ENCODE assay signal across 9 cellular contexts in the genomic region with DNA sequence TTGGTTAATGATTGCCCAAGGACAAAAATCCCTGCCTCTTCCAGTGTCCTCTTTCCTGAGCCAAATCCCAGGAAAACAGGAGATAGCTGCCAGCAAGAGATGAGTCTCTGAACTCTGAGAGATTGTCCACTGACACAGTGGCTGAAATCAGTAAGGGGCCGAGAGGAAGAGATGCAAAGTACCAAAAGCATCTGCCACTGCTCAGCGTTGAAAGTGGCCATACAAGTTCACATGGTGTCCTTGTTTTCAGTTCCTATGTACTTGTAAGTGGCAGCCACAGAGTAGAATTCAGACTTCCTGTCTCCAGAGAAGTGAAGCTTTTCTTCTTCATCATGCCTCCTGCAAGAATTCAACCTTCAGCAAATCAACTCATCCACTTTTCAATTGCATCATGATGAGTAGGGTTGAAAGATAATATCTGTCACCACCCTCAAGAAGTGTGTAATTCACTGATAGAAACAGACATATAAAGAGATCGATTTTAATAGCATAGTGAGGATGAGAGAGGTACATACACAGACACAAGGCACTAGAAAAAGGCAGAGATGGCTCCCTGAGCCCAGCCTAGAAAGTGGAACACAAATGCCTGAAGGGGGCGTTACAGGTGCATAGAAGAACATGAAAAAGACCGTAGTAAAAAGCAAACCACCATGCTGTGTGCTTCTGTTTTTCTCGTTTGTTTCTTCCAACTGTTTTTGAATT.
DNase-seq lines count a peak whose midpoint lies in the region; ATAC-seq and TF ChIP-seq lines count a peak whose summit lies in the region.
"Had no signal": no experiment of that assay in that cellular context is flagged by ENCODE, and none has a peak within 500 bp of the region (broad histone marks: within the 10 kb centered on the region; RNA-seq: fewer than 3 reads in every experiment).

No MANE protein-coding gene starts in this region.

- H3K27ac Mint-ChIP-seq in naive thymus-derived CD4-positive, alpha-beta T cell = peak overlapping the region in 7 of 9 donors; percentile 1 to 84 (median 41)

- H3K4me1 Mint-ChIP-seq in naive thymus-derived CD4-positive, alpha-beta T cell = peaks cover 4 to 25% (median 12%) of the 10 kb centered on the region in 7 donors

- H3K79me2 ChIP-seq in KMS-11 (ENCODE audit: insufficient read depth, low read depth) = no peaks in the 10 kb centered on the region

- no peak overlapping the region for H2AFZ ChIP-seq in KMS-11 (ENCODE audit: low read depth)

- intact Hi-C loops in ascending aorta (cut with DNase I) = loop anchor here (5.0 to 10.0 kb wide), 2 partner anchors 143 to 286 kb away; no protein-coding TSS in a partner anchor
- intact Hi-C loops in naive thymus-derived CD4-positive, alpha-beta T cell (cut with micrococcal nuclease) = loop anchor here (1.0 to 5.0 kb wide), 8 partner anchors 35 to 313 kb away; a partner anchor contains a TSS
- intact Hi-C loops in uterus (cut with DNase I; ENCODE audit: low total_unique reads) = no loop called here

- H3K27me3 Mint-ChIP-seq in naive thymus-derived CD4-positive, alpha-beta T cell = peaks cover 0 to 6% (median 0%) of the 10 kb centered on the region in 5 donors

- DNase-seq in DMS 273 (lab: John Stamatoyannopoulos, UW; ENCODE audit: unreplicated experiment) (peak; percentile 60), DMS 273 treated with DMSO at 0.1 percent for 48 hours (lab: John Stamatoyannopoulos, UW) (no peak), T follicular helper cell (ENCODE audit: low read depth) (peak; percentile 27), ascending aorta (ENCODE audit: low spot score in 2 of 2) (no peak), uterus (no peak)
- peak in 8 of 9 donors; percentile 18 to 50 (median 40) for DNase-seq in naive thymus-derived CD4-positive, alpha-beta T cell

- 0 out of 2 replicates have a peak, but pooled peaks have one; percentile 23 for TF ChIP-seq CTCF in KMS-11 (conservative IDR thresholded peaks at IDR 0.05; ENCODE audit: low read depth, low read length)
- TF ChIP-seq CTCF in ascending aorta (IDR thresholded peaks at IDR 0.05) = peak; percentile 5 to 46 (median 12)
- TF ChIP-seq CTCF in uterus (IDR thresholded peaks at IDR 0.05) = no peak

- no peaks in the 10 kb centered on the region for H3K36me3 Mint-ChIP-seq in naive thymus-derived CD4-positive, alpha-beta T cell

- H3K4me3 Mint-ChIP-seq in naive thymus-derived CD4-positive, alpha-beta T cell = peak overlapping the region in 6 of 10 donors; percentile 7 to 88 (median 56)

- H3K9me3 ChIP-seq in ascending aorta (no peaks in the 10 kb centered on the region), uterus (no peaks in the 10 kb centered on the region)
- no peaks in the 10 kb centered on the region for H3K9me3 ChIP-seq in naive thymus-derived CD4-positive, alpha-beta T cell (ENCODE audit: control insufficient read depth in 2 of 3, low read length in 3 of 3)
- H3K9me3 ChIP-seq: A549 had no signal

- POLR2A ChIA-PET in naive thymus-derived CD4-positive, alpha-beta T cell (lab: Charles Lee) = interaction anchor here (0.6 kb wide), 1 partner anchor 177 kb away, joined by 4 read pairs; no protein-coding TSS in a partner anchor

- ATAC-seq in GM21786 (IDR thresholded peaks at IDR 0.05; ENCODE audit: unreplicated experiment) = peak; percentile 61
- ATAC-seq in naive thymus-derived CD4-positive, alpha-beta T cell = peak; percentile 91
- ATAC-seq: A549 had no signal

- CTCF ChIA-PET in naive thymus-derived CD4-positive, alpha-beta T cell (lab: Charles Lee) = interaction anchor here (0.6 kb wide), 1 partner anchor 16 kb away, joined by 3 read pairs; no protein-coding TSS in a partner anchor

- H3K4me2 ChIP-seq in KMS-11 = no peak overlapping the region
- H3K4me2 ChIP-seq: A549 had no signal

- TF ChIP-seq POLR2A in uterus (IDR thresholded peaks at IDR 0.05) = no peak

- no peak overlapping the region for H3K9ac ChIP-seq in KMS-11

- H3K36me3 ChIP-seq in KMS-11 (ENCODE audit: insufficient read depth) (no peaks in the 10 kb centered on the region), ascending aorta (no peaks in the 10 kb centered on the region), uterus (no peaks in the 10 kb centered on the region)
- no peaks in the 10 kb centered on the region for H3K36me3 ChIP-seq in naive thymus-derived CD4-positive, alpha-beta T cell (ENCODE audit: control insufficient read depth in 2 of 3, insufficient read depth in 3 of 3, low read length in 3 of 3)

- H3K27me3 ChIP-seq in KMS-11 (ENCODE audit: insufficient read depth, low read depth) (no peaks in the 10 kb centered on the region), ascending aorta (no peaks in the 10 kb centered on the region), uterus (no peaks in the 10 kb centered on the region)
- no peaks in the 10 kb centered on the region for H3K27me3 ChIP-seq in naive thymus-derived CD4-positive, alpha-beta T cell (ENCODE audit: control insufficient read depth in 2 of 2, insufficient read depth in 2 of 2, low read length in 2 of 2)

- H3K4me3 ChIP-seq in KMS-11 (IDR thresholded peaks at IDR 0.05; ENCODE audit: insufficient read depth, low read depth, low read length) (no peak overlapping the region), ascending aorta (no peak overlapping the region), uterus (no peak overlapping the region)
- no peak overlapping the region for H3K4me3 ChIP-seq in naive thymus-derived CD4-positive, alpha-beta T cell (ENCODE audit: low read length)
- H3K4me3 ChIP-seq: A549 had no signal

- H3K4me1 ChIP-seq in KMS-11 (ENCODE audit: low read depth, poor library complexity, severe bottlenecking) (no peaks in the 10 kb centered on the region), ascending aorta (no peaks in the 10 kb centered on the region), uterus (no peaks in the 10 kb centered on the region)
- H3K4me1 ChIP-seq in naive thymus-derived CD4-positive, alpha-beta T cell (ENCODE audit: control insufficient read depth in 2 of 2, insufficient read depth in 2 of 2, low read length in 2 of 2) = peaks cover 6 to 7% of the 10 kb centered on the region in 2 donors
- H3K4me1 ChIP-seq: A549 had no signal

- no peaks in the 10 kb centered on the region for H3K9me3 Mint-ChIP-seq in naive thymus-derived CD4-positive, alpha-beta T cell

- no peaks in the 10 kb centered on the region for H4K20me1 ChIP-seq in KMS-11 (ENCODE audit: insufficient read depth)

- H3K27ac ChIP-seq in KMS-11 = no peak overlapping the region
- no peak overlapping the region for H3K27ac ChIP-seq in ascending aorta
- H3K27ac ChIP-seq in naive thymus-derived CD4-positive, alpha-beta T cell (ENCODE audit: low read depth, low read length) = no peak overlapping the region
- no peak overlapping the region for H3K27ac ChIP-seq in uterus
- H3K27ac ChIP-seq: A549 had no signal

Comparison
In these comparisons a context has a peak if more than half of its experiments do, and no peak if none do; other contexts are left out.
1. DNase-seq: peak in DMS 273 (single experiment), T follicular helper cell (single experiment) and naive thymus-derived CD4-positive, alpha-beta T cell (8 of 9); none in DMS 273 treated with DMSO at 0.1 percent for 48 hours (single experiment), ascending aorta (0 of 2) and uterus (0 of 2).
2. CTCF ChIP-seq: peak in KMS-11 (single experiment) and ascending aorta (3 of 3); none in uterus (0 of 4).